Comparison of ENCODE assay signal across 1 cellular context in the genomic region with DNA sequence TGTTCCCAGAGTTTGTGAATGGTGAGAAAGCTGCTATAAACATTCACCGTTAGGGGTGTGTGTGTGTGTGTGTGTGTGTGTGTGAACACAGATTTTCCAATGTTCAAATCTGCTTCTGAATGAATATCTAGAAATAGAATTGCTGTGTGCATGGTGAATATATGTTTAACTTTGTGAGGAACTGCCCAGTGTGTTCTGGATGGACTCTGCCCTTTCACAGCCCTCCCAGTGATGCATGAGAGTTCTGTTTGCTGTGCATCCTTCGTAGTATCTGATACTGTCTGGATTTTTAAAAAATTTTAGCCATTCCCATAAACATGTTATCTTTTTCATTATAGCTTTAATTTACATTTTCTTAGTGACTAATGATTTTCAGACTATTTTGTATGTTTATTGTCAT.
TF ChIP-seq lines count a peak whose summit lies in the region.

No MANE protein-coding gene starts in this region.

TF ChIP-seq in WTC11, 78 proteins besides CTCF, POLR2A, EP300 and RAD21 (continued from another document):
- TF ChIP-seq, protein P1, sequence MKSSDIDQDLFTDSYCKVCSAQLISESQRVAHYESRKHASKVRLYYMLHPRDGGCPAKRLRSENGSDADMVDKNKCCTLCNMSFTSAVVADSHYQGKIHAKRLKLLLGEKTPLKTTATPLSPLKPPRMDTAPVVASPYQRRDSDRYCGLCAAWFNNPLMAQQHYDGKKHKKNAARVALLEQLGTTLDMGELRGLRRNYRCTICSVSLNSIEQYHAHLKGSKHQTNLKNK (CRISPR knock-in tag; IDR thresholded peaks at IDR 0.05), result no peak
- TF ChIP-seq SP1 (CRISPR knock-in tag; conservative IDR thresholded peaks at IDR 0.05) (no peak), FOXK1 (CRISPR knock-in tag; IDR thresholded peaks at IDR 0.05) (no peak), NR2C2 (CRISPR knock-in tag; IDR thresholded peaks at IDR 0.05) (no peak), NR3C1 (CRISPR knock-in tag; conservative IDR thresholded peaks at IDR 0.05; ENCODE audit: low read depth) (no peak), ZNF317 (CRISPR knock-in tag; IDR thresholded peaks at IDR 0.05; ENCODE audit: borderline replicate concordance, low read depth) (no peak)
- TF ChIP-seq, protein P2, sequence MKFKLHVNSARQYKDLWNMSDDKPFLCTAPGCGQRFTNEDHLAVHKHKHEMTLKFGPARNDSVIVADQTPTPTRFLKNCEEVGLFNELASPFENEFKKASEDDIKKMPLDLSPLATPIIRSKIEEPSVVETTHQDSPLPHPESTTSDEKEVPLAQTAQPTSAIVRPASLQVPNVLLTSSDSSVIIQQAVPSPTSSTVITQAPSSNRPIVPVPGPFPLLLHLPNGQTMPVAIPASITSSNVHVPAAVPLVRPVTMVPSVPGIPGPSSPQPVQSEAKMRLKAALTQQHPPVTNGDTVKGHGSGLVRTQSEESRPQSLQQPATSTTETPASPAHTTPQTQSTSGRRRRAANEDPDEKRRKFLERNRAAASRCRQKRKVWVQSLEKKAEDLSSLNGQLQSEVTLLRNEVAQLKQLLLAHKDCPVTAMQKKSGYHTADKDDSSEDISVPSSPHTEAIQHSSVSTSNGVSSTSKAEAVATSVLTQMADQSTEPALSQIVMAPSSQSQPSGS (CRISPR knock-in tag; IDR thresholded peaks at IDR 0.05; ENCODE audit: borderline replicate concordance, low read depth), result no peak
- TF ChIP-seq, protein P3, sequence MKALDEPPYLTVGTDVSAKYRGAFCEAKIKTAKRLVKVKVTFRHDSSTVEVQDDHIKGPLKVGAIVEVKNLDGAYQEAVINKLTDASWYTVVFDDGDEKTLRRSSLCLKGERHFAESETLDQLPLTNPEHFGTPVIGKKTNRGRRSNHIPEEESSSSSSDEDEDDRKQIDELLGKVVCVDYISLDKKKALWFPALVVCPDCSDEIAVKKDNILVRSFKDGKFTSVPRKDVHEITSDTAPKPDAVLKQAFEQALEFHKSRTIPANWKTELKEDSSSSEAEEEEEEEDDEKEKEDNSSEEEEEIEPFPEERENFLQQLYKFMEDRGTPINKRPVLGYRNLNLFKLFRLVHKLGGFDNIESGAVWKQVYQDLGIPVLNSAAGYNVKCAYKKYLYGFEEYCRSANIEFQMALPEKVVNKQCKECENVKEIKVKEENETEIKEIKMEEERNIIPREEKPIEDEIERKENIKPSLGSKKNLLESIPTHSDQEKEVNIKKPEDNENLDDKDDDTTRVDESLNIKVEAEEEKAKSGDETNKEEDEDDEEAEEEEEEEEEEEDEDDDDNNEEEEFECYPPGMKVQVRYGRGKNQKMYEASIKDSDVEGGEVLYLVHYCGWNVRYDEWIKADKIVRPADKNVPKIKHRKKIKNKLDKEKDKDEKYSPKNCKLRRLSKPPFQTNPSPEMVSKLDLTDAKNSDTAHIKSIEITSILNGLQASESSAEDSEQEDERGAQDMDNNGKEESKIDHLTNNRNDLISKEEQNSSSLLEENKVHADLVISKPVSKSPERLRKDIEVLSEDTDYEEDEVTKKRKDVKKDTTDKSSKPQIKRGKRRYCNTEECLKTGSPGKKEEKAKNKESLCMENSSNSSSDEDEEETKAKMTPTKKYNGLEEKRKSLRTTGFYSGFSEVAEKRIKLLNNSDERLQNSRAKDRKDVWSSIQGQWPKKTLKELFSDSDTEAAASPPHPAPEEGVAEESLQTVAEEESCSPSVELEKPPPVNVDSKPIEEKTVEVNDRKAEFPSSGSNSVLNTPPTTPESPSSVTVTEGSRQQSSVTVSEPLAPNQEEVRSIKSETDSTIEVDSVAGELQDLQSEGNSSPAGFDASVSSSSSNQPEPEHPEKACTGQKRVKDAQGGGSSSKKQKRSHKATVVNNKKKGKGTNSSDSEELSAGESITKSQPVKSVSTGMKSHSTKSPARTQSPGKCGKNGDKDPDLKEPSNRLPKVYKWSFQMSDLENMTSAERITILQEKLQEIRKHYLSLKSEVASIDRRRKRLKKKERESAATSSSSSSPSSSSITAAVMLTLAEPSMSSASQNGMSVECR (CRISPR knock-in tag; IDR thresholded peaks at IDR 0.05; ENCODE audit: borderline replicate concordance), result no peak
